ENCODE assay signal across 10 cellular contexts in the genomic region with DNA sequence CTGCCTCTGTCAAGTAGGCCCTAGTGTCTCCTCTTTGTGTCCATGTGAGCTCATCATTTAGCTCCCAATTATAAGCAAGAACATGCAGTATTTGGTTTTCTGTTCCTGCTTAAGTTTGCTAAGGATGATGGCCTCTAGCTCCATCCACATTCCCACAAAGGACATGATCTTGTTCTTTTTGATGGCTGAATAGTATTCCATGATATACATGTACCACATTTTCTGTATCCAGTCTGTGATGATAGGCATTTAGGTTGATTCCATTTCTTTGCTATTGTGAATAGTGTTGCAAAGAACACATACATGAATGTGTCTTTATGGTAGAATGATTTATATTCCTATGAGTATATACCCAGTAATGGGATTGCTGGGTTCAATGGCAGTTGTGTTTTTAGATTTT.
"Had no signal": no experiment of that assay in that cellular context is flagged by ENCODE, and none has a peak within 500 bp of the region (broad histone marks: within the 10 kb centered on the region; RNA-seq: fewer than 3 reads in every experiment).

No MANE protein-coding gene starts in this region.

- H3K4me3 Mint-ChIP-seq: GM23338, H9, HFFc6 had no signal

- ATAC-seq: GM23338, HCT116 had no signal

- H3K27ac ChIP-seq: GM23248 had no signal

- H2AFZ ChIP-seq: GM23248, GM23338 had no signal

- H3K4me1 ChIP-seq: HAP-1 had no signal

- H3K9ac ChIP-seq: GM23248 had no signal

- H3K4me2 ChIP-seq: GM23338 had no signal

- DNase-seq: GM23248, GOT3, H7, H9, HCEC 1CT, HFFc6 had no signal

- FAIRE-seq: H54 had no signal

- H3K36me3 ChIP-seq: HAP-1 had no signal

- H3K4me3 ChIP-seq: GM23248, GM23338, HAP-1 had no signal

- H3K4me1 Mint-ChIP-seq: GM23338, H9 had no signal

- H3K27ac Mint-ChIP-seq: GM23338, H9, HFFc6 had no signal
